8 cellular contexts compared by ENCODE assay signal in the genomic region with DNA sequence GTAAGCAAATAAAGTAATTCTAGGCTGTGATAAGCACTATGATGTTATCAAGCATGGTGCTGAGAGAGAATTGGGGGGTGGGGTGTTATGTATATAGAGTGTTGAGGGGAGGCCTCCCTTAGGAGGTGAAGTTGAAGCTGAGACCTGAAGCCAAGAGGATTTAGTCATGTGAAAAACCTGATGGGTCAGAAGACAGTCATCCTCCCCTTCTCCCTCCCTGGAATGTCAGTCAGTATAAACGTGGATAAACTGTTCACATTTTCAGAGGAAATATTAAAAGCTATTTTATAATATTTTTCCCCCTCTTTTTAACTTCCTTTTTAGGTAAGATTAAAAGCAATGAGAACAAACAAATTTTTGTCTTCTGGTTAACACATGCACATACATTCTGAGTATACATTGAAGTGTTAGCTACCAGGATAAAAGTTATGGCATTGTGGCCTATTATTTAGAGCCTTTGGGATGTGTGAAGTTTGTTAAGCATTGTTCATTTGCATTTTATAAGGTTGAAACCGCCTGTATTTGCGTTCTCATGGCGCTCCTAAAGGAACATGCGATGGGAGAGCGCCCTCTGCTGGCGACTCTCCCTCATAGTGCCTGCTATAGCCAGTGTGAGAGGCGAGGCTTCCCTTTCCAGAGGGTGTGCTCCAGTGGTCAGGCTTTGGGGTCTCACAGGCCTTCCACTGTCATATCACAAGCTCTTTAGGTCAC. TPM values are rescaled to one million over a fixed set of nuclear protein-coding genes. Genes with fewer than 3 reads are reported as not detected.
DNase-seq lines count a peak whose midpoint lies in the region; ATAC-seq, FAIRE-seq and TF ChIP-seq lines count a peak whose summit lies in the region.

No MANE protein-coding gene starts in this region.

- peak overlapping the region; percentile 64 for H3K4me2 ChIP-seq in A549

- H3K27me3 Mint-ChIP-seq in activated naive CD4-positive, alpha-beta T cell treated with anti-CD3 and anti-CD28 coated beads, Interleukin-2, amount 10 ng/mL, durations not matched to agents 7 days and 5 days: no peaks in the 10 kb centered on the region
- no peaks in the 10 kb centered on the region for H3K27me3 Mint-ChIP-seq in osteocyte (ENCODE audit: unreplicated experiment)

- H3K4me1 Mint-ChIP-seq in activated naive CD4-positive, alpha-beta T cell treated with anti-CD3 and anti-CD28 coated beads, Interleukin-2, amount 10 ng/mL, durations not matched to agents 7 days and 5 days: peaks cover 31% of the 10 kb centered on the region
- H3K4me1 Mint-ChIP-seq in osteocyte (ENCODE audit: unreplicated experiment): peaks cover 8% of the 10 kb centered on the region

- peaks cover 8% of the 10 kb centered on the region for H3K36me3 ChIP-seq in SK-N-MC (ENCODE audit: insufficient read depth, low read length)
- peaks cover 24% of the 10 kb centered on the region for H3K36me3 ChIP-seq in suprapubic skin

- H3K27ac ChIP-seq in A549 (peak overlapping the region; percentile 56 to 68; a peak in 5 of 6 replicates), SK-N-MC (no peak overlapping the region), suprapubic skin (peak overlapping the region; percentile 1)

- H3K36me3 Mint-ChIP-seq in activated naive CD4-positive, alpha-beta T cell treated with anti-CD3 and anti-CD28 coated beads, Interleukin-2, amount 10 ng/mL, durations not matched to agents 7 days and 5 days: peaks cover 36% of the 10 kb centered on the region
- H3K36me3 Mint-ChIP-seq in osteocyte (ENCODE audit: unreplicated experiment): peaks cover 4% of the 10 kb centered on the region

- H3K9me3 Mint-ChIP-seq in activated naive CD4-positive, alpha-beta T cell treated with anti-CD3 and anti-CD28 coated beads, Interleukin-2, amount 10 ng/mL, durations not matched to agents 7 days and 5 days: no peaks in the 10 kb centered on the region
- no peaks in the 10 kb centered on the region for H3K9me3 Mint-ChIP-seq in osteocyte (ENCODE audit: unreplicated experiment)

- POLR2A ChIA-PET in A549 (lab: Yijun Ruan, JAX): interaction anchor here (1.9 kb wide), 1 partner anchor 67 kb away, joined by 8 read pairs; the partner anchor contains the start of gene MAPK14

- CTCF ChIA-PET in A549 (lab: Yijun Ruan, JAX): interaction anchor here (0.6 to 7.0 kb wide), 60 partner anchors 9 to 573 kb away, joined by 3 to 84 read pairs (median 4); partner anchors contain the start of gene MAPK14
- CTCF ChIA-PET in activated naive CD4-positive, alpha-beta T cell treated with anti-CD3 and anti-CD28 coated beads, Interleukin-2, amount 10 ng/mL, durations not matched to agents 7 days and 5 days (lab: Charles Lee): interaction anchor here (0.6 to 7.1 kb wide), 29 partner anchors 9 to 357 kb away, joined by 3 to 124 read pairs (median 5); partner anchors contain the start of genes MAPK14 and SRPK1

- H3K9ac ChIP-seq in SK-N-MC (ENCODE audit: insufficient read length): no peak overlapping the region

- TF ChIP-seq CTCF in A549 (IDR thresholded peaks at IDR 0.05): peak; percentile 91
- peak; percentile 98 for TF ChIP-seq CTCF in osteocyte (IDR thresholded peaks at IDR 0.05)
- TF ChIP-seq CTCF in suprapubic skin (IDR thresholded peaks at IDR 0.05): peak; percentile 85 to 94

- ATAC-seq in A549 (peak; percentile 97 to 98), GM18520 (IDR thresholded peaks at IDR 0.05; ENCODE audit: unreplicated experiment) (peak; percentile 44)

- TF ChIP-seq RAD21 in A549 (conservative IDR thresholded peaks at IDR 0.05 in 1 of 2, IDR thresholded peaks at IDR 0.05 in 1 of 2): peak; percentile 82 to 84

- TF ChIP-seq POLR2A in A549 (IDR thresholded peaks at IDR 0.05; ENCODE audit: low read length) (no peak), suprapubic skin (IDR thresholded peaks at IDR 0.05) (no peak)

- FAIRE-seq in A549 (lab: Jason Lieb, UNC): no peak

- DNase-seq in A549 (ENCODE audit: low read depth in 1 of 2, low spot score in 1 of 2) (peak; percentile 55 to 66), M059J (ENCODE audit: low read depth) (peak; percentile 79), SK-N-MC (ENCODE audit: low read depth, low spot score) (peak; percentile 22), glomerular endothelial cell (ENCODE audit: extremely low read depth, low read depth, low spot score) (peak; percentile 52), osteocyte (ENCODE audit: extremely low spot score, unreplicated experiment) (peak; percentile 90), suprapubic skin (ENCODE audit: low spot score in 2 of 2) (peak; percentile 88 to 92)
- peak; percentile 85 for DNase-seq in activated naive CD4-positive, alpha-beta T cell treated with anti-CD3 and anti-CD28 coated beads, Interleukin-2, amount 10 ng/mL, durations not matched to agents 7 days and 5 days

- H3K4me1 ChIP-seq in A549 (peaks cover 22% of the 10 kb centered on the region), suprapubic skin (peaks cover 10% of the 10 kb centered on the region)

- TF ChIP-seq EP300 in A549 (IDR thresholded peaks at IDR 0.05) (no peak), suprapubic skin (IDR thresholded peaks at IDR 0.05) (no peak)

- H3K27me3 ChIP-seq in suprapubic skin: no peaks in the 10 kb centered on the region

- H3K9me3 ChIP-seq in A549 (no peaks in the 10 kb centered on the region), SK-N-MC (ENCODE audit: low read depth, low read length) (no peaks in the 10 kb centered on the region), suprapubic skin (no peaks in the 10 kb centered on the region)

- H3K4me3 ChIP-seq in A549 (no peak overlapping the region), SK-N-MC (no peak overlapping the region), suprapubic skin (no peak overlapping the region)

- WGBS in A549 (ENCODE audit: missing lambda C conversion rate): 0% methylated on average over 8 of the region's 8 CpGs
- 2% methylated on average over 8 of the region's 8 CpGs for WGBS in suprapubic skin

- no peak overlapping the region for H3K4me3 Mint-ChIP-seq in activated naive CD4-positive, alpha-beta T cell treated with anti-CD3 and anti-CD28 coated beads, Interleukin-2, amount 10 ng/mL, durations not matched to agents 7 days and 5 days
- no peak overlapping the region for H3K4me3 Mint-ChIP-seq in osteocyte (ENCODE audit: unreplicated experiment)

- peak overlapping the region; percentile 11 for H3K27ac Mint-ChIP-seq in activated naive CD4-positive, alpha-beta T cell treated with anti-CD3 and anti-CD28 coated beads, Interleukin-2, amount 10 ng/mL, durations not matched to agents 7 days and 5 days
- H3K27ac Mint-ChIP-seq in osteocyte (ENCODE audit: unreplicated experiment): peak overlapping the region; percentile 44

TF ChIP-seq in A549, 52 proteins besides CTCF, POLR2A, EP300 and RAD21:
- TF ChIP-seq SMC3 (IDR thresholded peaks at IDR 0.05) (peak; percentile 76), NR3C1 (IDR thresholded peaks at IDR 0.05) (no peak)

RNA-seq across cellular contexts. Expression of gene MAPK13, which starts 35.4 kb away (rescaled TPM):
- 0.45 TPM in 2 replicates for polyA plus RNA-seq in A549 (2011; rRNA removed)
- polyA plus RNA-seq in A549 (2012; cell fraction: cytosol; rRNA removed): 0.35 and 0.44 TPM in 2 replicates
- polyA plus RNA-seq in A549 (2012; cell fraction: nucleus; rRNA removed): 6.4 and 9.2 TPM in 2 replicates
- 0.63 to 1.0 TPM (median 0.87 TPM) in 3 replicates for polyA plus RNA-seq in A549 (2017; fragmentation: RNase III; extraction: RNeasy Plus Mini Kit Qiagen cat#74134 plus additional on column Dnase treatment)
- polyA minus RNA-seq in A549 (2011; rRNA and poly(A)+ RNA removed): 0.04 and 0.34 TPM in 2 replicates
- total RNA-seq in M059J (2014; rRNA removed; shearing (Covaris generic)): 1.8 and 4.0 TPM in 2 replicates
- 5.8 and 6.2 TPM in 2 replicates for total RNA-seq in glomerular endothelial cell
- 1.5 and 1.6 TPM in 2 replicates for total RNA-seq in osteocyte
- total RNA-seq in suprapubic skin: 100 to 1,000 TPM in 3 of 4 donors, 10 to 100 TPM in 1; 72.5 to 109 (median 105) TPM

Comparison
In these comparisons a context has a peak if more than half of its experiments do, and no peak if none do; other contexts are left out.
1. DNase-seq: peak in every context shown above with its lines; median percentile 90 in osteocyte; 90 in suprapubic skin; 85 in activated naive CD4-positive, alpha-beta T cell treated with anti-CD3 and anti-CD28 coated beads, Interleukin-2, amount 10 ng/mL, durations not matched to agents 7 days and 5 days; 79 in M059J; 60 in A549; 52 in glomerular endothelial cell; 22 in SK-N-MC.
2. RNA of gene MAPK13, which starts 35.4 kb away (total RNA-seq): 72.5 to 109 TPM in suprapubic skin; 5.8 to 6.2 TPM in glomerular endothelial cell, 1.8 to 4.0 TPM in M059J and 1.5 to 1.6 TPM in osteocyte; every median in the first group is over 10 times any median in the second.
3. Peak in every context shown above with its lines, with median percentiles within 50 percentile points of each other: CTCF ChIP-seq.